8 cellular contexts compared by ENCODE assay signal in genomic region chr12:12723681-12724420, GRCh38. TPM values are rescaled to one million over a fixed set of nuclear protein-coding genes. Genes with fewer than 3 reads are reported as not detected.
DNase-seq lines count a peak whose midpoint lies in the region; ATAC-seq, FAIRE-seq and TF ChIP-seq lines count a peak whose summit lies in the region.

No MANE protein-coding gene starts in this region.

- H3K4me3 Mint-ChIP-seq in activated CD4-positive, alpha-beta T cell treated with anti-CD3 and anti-CD28 coated beads, Interleukin-2, amount 10 ng/mL, durations not matched to agents 24 days and 14 days = peak overlapping the region; percentile 85

- H2BK5ac ChIP-seq in H1 (ENCODE audit: low read depth, low read length) = no peak overlapping the region

- TF ChIP-seq RAD21 in H1 (IDR thresholded peaks at IDR 0.05 in 1 of 2, conservative IDR thresholded peaks at IDR 0.05 in 1 of 2; ENCODE audit: low read depth in 2 of 2, low read length in 2 of 2) = no peak

- H3K79me2 ChIP-seq in H1 (ENCODE audit: control insufficient read depth in 1 of 2, insufficient read depth in 2 of 2, low read length in 2 of 2) = peaks cover 2 to 17% of the 10 kb centered on the region in 2 experiments; a peak in 3 of 4 replicates

- H3K79me1 ChIP-seq in H1 (ENCODE audit: low read depth, low read length) = peaks cover 2% of the 10 kb centered on the region; the same call in 1 of the 2 replicates

- no peak overlapping the region for H2BK20ac ChIP-seq in H1 (ENCODE audit: low read length)

- intact Hi-C loops in activated CD4-positive, alpha-beta T cell treated with anti-CD3 and anti-CD28 coated beads, Interleukin-2, amount 10 ng/mL, durations not matched to agents 24 days and 14 days (cut with micrococcal nuclease) = loop anchor here (2.0 kb wide), 4 partner anchors 27 to 367 kb away; partner anchors contain the start of genes BORCS5 and GPR19

- peak overlapping the region; percentile 97 for H4K8ac ChIP-seq in H1 (ENCODE audit: extremely low read depth, insufficient read depth, low read length)

- no peak overlapping the region for H2AK5ac ChIP-seq in H1 (ENCODE audit: low read depth, low read length)

- H3K56ac ChIP-seq in H1 (replicated peaks; ENCODE audit: insufficient read length, low read depth, low read length) = no peak overlapping the region

- H2AFZ ChIP-seq in H1 (ENCODE audit: low read length) = peak overlapping the region; percentile 36; the same call in 1 of the 2 replicates

- H3K23me2 ChIP-seq in H1 (ENCODE audit: low read depth, low read length) = peaks cover 13% of the 10 kb centered on the region; the same call in 1 of the 2 replicates

- no peak for TF ChIP-seq CTCF in C4-2B (conservative IDR thresholded peaks at IDR 0.05)
- TF ChIP-seq CTCF in H1 (IDR thresholded peaks at IDR 0.05; ENCODE audit: control extremely low read depth in 1 of 3, insufficient read depth in 1 of 3, low read depth in 1 of 3, low read length in 3 of 3) = no peak
- TF ChIP-seq CTCF in thoracic aorta (IDR thresholded peaks at IDR 0.05) = no peak

- no peaks in the 10 kb centered on the region for H3K9me3 Mint-ChIP-seq in activated CD4-positive, alpha-beta T cell treated with anti-CD3 and anti-CD28 coated beads, Interleukin-2, amount 10 ng/mL, durations not matched to agents 24 days and 14 days

- no peak for TF ChIP-seq EP300 in H1 (IDR thresholded peaks at IDR 0.05; ENCODE audit: borderline replicate concordance in 1 of 2, low read depth in 2 of 2, low read length in 2 of 2)

- under 1% methylated on average over 89 of the region's 89 CpGs for WGBS in HUES64
- WGBS in H1 (ENCODE audit: extremely low coverage in 1 of 2, insufficient coverage in 1 of 2, insufficient read length in 1 of 2, insufficient replicate concordance in 2 of 2, low coverage in 1 of 2, low lambda C conversion rate in 2 of 2, missing lambda C conversion rate in 1 of 2), 2 experiments = 2% methylated on average over 39 of the region's 89 CpGs; no CpG with 5 or more reads in 1 of the 2 experiments

- peaks cover 62% of the 10 kb centered on the region for H3K36me3 Mint-ChIP-seq in activated CD4-positive, alpha-beta T cell treated with anti-CD3 and anti-CD28 coated beads, Interleukin-2, amount 10 ng/mL, durations not matched to agents 24 days and 14 days (ENCODE audit: low read depth)

- peak overlapping the region; percentile 72; the same call in 1 of the 2 replicates for H2BK15ac ChIP-seq in H1 (ENCODE audit: low read length)

- H3K27ac Mint-ChIP-seq in activated CD4-positive, alpha-beta T cell treated with anti-CD3 and anti-CD28 coated beads, Interleukin-2, amount 10 ng/mL, durations not matched to agents 24 days and 14 days = peak overlapping the region; percentile 97

- H4K20me1 ChIP-seq in H1 (replicated peaks in 1 of 2; ENCODE audit: control insufficient read depth in 1 of 2, insufficient read depth in 2 of 2, low read length in 2 of 2) = peaks cover 2 to 4% of the 10 kb centered on the region in 2 experiments

- H3K4me2 ChIP-seq in H1 (ENCODE audit: insufficient read depth in 1 of 2, low read depth in 2 of 2, low read length in 2 of 2) = peak overlapping the region; percentile 67 to 95

- CTCF ChIA-PET in H1 (lab: Charles Lee; ENCODE audit: partially characterized antibody) = interaction anchor here (1.3 kb wide), 1 partner anchor 13 kb away, joined by 4 read pairs; no protein-coding TSS in a partner anchor

- POLR2A ChIA-PET in H1 (lab: Charles Lee; ENCODE audit: partially characterized antibody) = interaction anchor here (0.6 to 4.5 kb wide), 11 partner anchors 10 to 457 kb away, joined by 3 to 51 read pairs (median 4); partner anchors contain the start of genes BORCS5 and LRP6

- no peak overlapping the region; the same call in 1 of the 2 replicates for H2BK12ac ChIP-seq in H1 (ENCODE audit: low read depth, low read length)

- H3K14ac ChIP-seq in H1 (ENCODE audit: insufficient read length) = no peak overlapping the region

- DNase-seq in activated CD4-positive, alpha-beta T cell treated with anti-CD3 and anti-CD28 coated beads, Interleukin-2, amount 10 ng/mL, durations not matched to agents 24 days and 14 days = peak; percentile 85
- DNase-seq in H1 (ENCODE audit: low read depth in 1 of 2, low spot score in 2 of 2) = peak in 1 of 2 experiments; percentile 71
- no peak for DNase-seq in thoracic aorta (ENCODE audit: low spot score)
- DNase-seq in NCI-H510A treated with DMSO at 0.1 percent for 48 hours (lab: John Stamatoyannopoulos, UW) = no peak

- FAIRE-seq in H1 (lab: Jason Lieb, UNC) = no peak

- peak overlapping the region; percentile 99 for H3K27ac ChIP-seq in C4-2B
- H3K27ac ChIP-seq in HUES64 (ENCODE audit: low read depth, low read length) = peak overlapping the region; percentile 98; the same call in 1 of the 2 replicates
- H3K27ac ChIP-seq in H1 (ENCODE audit: low read depth, low read length) = peak overlapping the region; percentile 88; the same call in 1 of the 2 replicates
- H3K27ac ChIP-seq in thoracic aorta = peak overlapping the region; percentile 93 to 99

- peaks cover 44% of the 10 kb centered on the region for H3K4me1 Mint-ChIP-seq in activated CD4-positive, alpha-beta T cell treated with anti-CD3 and anti-CD28 coated beads, Interleukin-2, amount 10 ng/mL, durations not matched to agents 24 days and 14 days

- H3K4me1 ChIP-seq in HUES64 (ENCODE audit: insufficient read depth, low read length) (peaks cover 30% of the 10 kb centered on the region), H1 (replicated peaks in 1 of 4; ENCODE audit: control insufficient read depth in 3 of 4, insufficient read depth in 4 of 4, low read length in 3 of 4) (peaks cover 0 to 8% (median 2%) of the 10 kb centered on the region in 4 experiments; a peak in 5 of 7 replicates), mononuclear cell (ENCODE audit: insufficient read depth, low read length) (peaks cover 52% of the 10 kb centered on the region), thoracic aorta (ENCODE audit: control insufficient read depth in 1 of 2, low read depth in 2 of 2) (peaks cover 40 to 52% of the 10 kb centered on the region in 2 donors)

- no peak for TF ChIP-seq POLR2A in H1 (IDR thresholded peaks at IDR 0.05; ENCODE audit: control extremely low read depth in 1 of 2, low read depth in 2 of 2, low read length in 2 of 2)

- H3K9ac ChIP-seq in HUES64 (ENCODE audit: low read depth, low read length) (peak overlapping the region; percentile 91), H1 (replicated peaks in 1 of 4; ENCODE audit: extremely low read depth in 1 of 4, low read depth in 3 of 4, low read length in 3 of 4) (peak overlapping the region; percentile 50 to 87 (median 82))

- peak overlapping the region; percentile 92 for H4K5ac ChIP-seq in H1 (ENCODE audit: insufficient read length, low read depth, low read length)

- H3K4ac ChIP-seq in H1 (replicated peaks; ENCODE audit: insufficient read length, low read depth, low read length) = peak overlapping the region; percentile 21

- H3K4me3 ChIP-seq in HUES64 (ENCODE audit: low read length) = peak overlapping the region; percentile 88
- H3K4me3 ChIP-seq in H1 (ENCODE audit: extremely low read depth in 1 of 4, insufficient read depth in 2 of 4, low read depth in 3 of 4, low read length in 4 of 4) = peak overlapping the region; percentile 74 to 98 (median 88)
- H3K4me3 ChIP-seq in mononuclear cell (ENCODE audit: low read length) = peak overlapping the region; percentile 88
- peak overlapping the region; percentile 89 for H3K4me3 ChIP-seq in thoracic aorta

- peaks cover 31% of the 10 kb centered on the region for H3K27me3 ChIP-seq in HUES64 (ENCODE audit: insufficient read depth, low read length)
- peaks cover 0 to 2% (median 0%) of the 10 kb centered on the region in 4 experiments; a peak in 1 of 7 replicates for H3K27me3 ChIP-seq in H1 (replicated peaks in 1 of 4; ENCODE audit: control insufficient read depth in 3 of 4, extremely low read depth in 1 of 4, insufficient read depth in 3 of 4, low read length in 3 of 4)
- no peaks in the 10 kb centered on the region for H3K27me3 ChIP-seq in mononuclear cell (ENCODE audit: insufficient read depth, low read length)
- H3K27me3 ChIP-seq in thoracic aorta (replicated peaks; ENCODE audit: insufficient read depth) = no peaks in the 10 kb centered on the region

- H4K91ac ChIP-seq in H1 (replicated peaks; ENCODE audit: insufficient read length, low read length) = peak overlapping the region; percentile 42

- H3K36me3 ChIP-seq in HUES64 (ENCODE audit: insufficient read depth, low read length) (peaks cover 34% of the 10 kb centered on the region), H1 (ENCODE audit: control insufficient read depth in 2 of 4, insufficient read depth in 4 of 4, low read length in 3 of 4) (peaks cover 0 to 38% (median 10%) of the 10 kb centered on the region in 4 experiments; a peak in 6 of 8 replicates), thoracic aorta (peaks cover 6% of the 10 kb centered on the region)

- peaks cover 3% of the 10 kb centered on the region for H3K27me3 Mint-ChIP-seq in activated CD4-positive, alpha-beta T cell treated with anti-CD3 and anti-CD28 coated beads, Interleukin-2, amount 10 ng/mL, durations not matched to agents 24 days and 14 days

- H2BK120ac ChIP-seq in H1 (replicated peaks; ENCODE audit: low read depth, low read length) = no peak overlapping the region

- H3K18ac ChIP-seq in H1 (ENCODE audit: extremely low read depth, low read length) = peak overlapping the region; percentile 97

- no peaks in the 10 kb centered on the region for H3K9me3 ChIP-seq in HUES64 (ENCODE audit: insufficient read depth, low read depth, low read length)
- no peaks in the 10 kb centered on the region for H3K9me3 ChIP-seq in H1 (ENCODE audit: insufficient read depth in 2 of 2, low read depth in 1 of 2, low read length in 1 of 2)
- H3K9me3 ChIP-seq in mononuclear cell (ENCODE audit: low read depth, low read length) = no peaks in the 10 kb centered on the region
- no peaks in the 10 kb centered on the region for H3K9me3 ChIP-seq in thoracic aorta

- ATAC-seq in thoracic aorta (ENCODE audit: insufficient number of reproducible peaks, low FRiP score, low read depth) = no peak
- no peak for ATAC-seq in GM18867 (IDR thresholded peaks at IDR 0.05; ENCODE audit: unreplicated experiment)

- no peak overlapping the region for H3K23ac ChIP-seq in H1 (ENCODE audit: insufficient read length)

RNA-seq across cellular contexts. Expression of gene CDKN1B, which starts 6.7 kb away (rescaled TPM):
- polyA plus RNA-seq in HUES64 (2013, experiment 1 of 2) = 12.7 TPM
- polyA plus RNA-seq in HUES64 (2013, experiment 2 of 2) = 19.9 TPM
- total RNA-seq in activated CD4-positive, alpha-beta T cell treated with anti-CD3 and anti-CD28 coated beads, Interleukin-2, amount 10 ng/mL, durations not matched to agents 24 days and 14 days = 47.4 and 48.5 TPM in 2 replicates
- total RNA-seq in H1 (2021; fragmentation: NEBNext Ultra II Directional; extraction: Animal tissue kit (Norgen Biotek cat#: 25700)) = 27.2 and 28.8 TPM in 2 replicates
- 6.5 and 9.4 TPM in 2 replicates for polyA plus RNA-seq in H1 (2011; rRNA removed)
- 11.1 TPM for polyA plus RNA-seq in H1 (2011; cell fraction: cytosol; rRNA removed)
- 9.4 TPM for polyA plus RNA-seq in H1 (2011; cell fraction: nucleus; rRNA removed)
- polyA plus RNA-seq in H1 (2012, experiment 1 of 2) = 14.5 to 18.1 TPM (median 17.0 TPM) in 4 replicates
- 8.3 TPM for polyA plus RNA-seq in H1 (2012, experiment 2 of 2)
- 15.1 TPM for polyA plus RNA-seq in H1 (2013, experiment 1 of 2)
- 14.9 TPM for polyA plus RNA-seq in H1 (2013, experiment 2 of 2)
- 4.2 and 6.1 TPM in 2 replicates for polyA minus RNA-seq in H1 (2011; rRNA and poly(A)+ RNA removed)
- 18.7 TPM for polyA minus RNA-seq in H1 (2011; cell fraction: cytosol; rRNA and poly(A)+ RNA removed)
- polyA minus RNA-seq in H1 (2011; cell fraction: nucleus; rRNA and poly(A)+ RNA removed) = 11.4 TPM
- total RNA-seq in mononuclear cell (268 TPM), thoracic aorta (10 to 100 TPM; 61.9 to 63.5 TPM)

RNA-seq across cellular contexts. Expression of gene GPR19, which starts 27.9 kb away (rescaled TPM):
- polyA plus RNA-seq in HUES64 (2013, experiment 1 of 2) = 14.3 TPM
- polyA plus RNA-seq in HUES64 (2013, experiment 2 of 2) = 17.4 TPM
- 9.4 and 12.1 TPM in 2 replicates for total RNA-seq in activated CD4-positive, alpha-beta T cell treated with anti-CD3 and anti-CD28 coated beads, Interleukin-2, amount 10 ng/mL, durations not matched to agents 24 days and 14 days
- total RNA-seq in H1 (2021; fragmentation: NEBNext Ultra II Directional; extraction: Animal tissue kit (Norgen Biotek cat#: 25700)) = 17.1 and 19.1 TPM in 2 replicates
- 10.9 and 19.3 TPM in 2 replicates for polyA plus RNA-seq in H1 (2011; rRNA removed)
- polyA plus RNA-seq in H1 (2011; cell fraction: cytosol; rRNA removed) = 13.2 TPM
- 9.3 TPM for polyA plus RNA-seq in H1 (2011; cell fraction: nucleus; rRNA removed)
- polyA plus RNA-seq in H1 (2012, experiment 1 of 2) = 12.8 to 15.4 TPM (median 14.3 TPM) in 4 replicates
- polyA plus RNA-seq in H1 (2012, experiment 2 of 2) = 2.7 TPM
- 20.5 TPM for polyA plus RNA-seq in H1 (2013, experiment 1 of 2)
- polyA plus RNA-seq in H1 (2013, experiment 2 of 2) = 21.2 TPM
- polyA minus RNA-seq in H1 (2011; rRNA and poly(A)+ RNA removed) = 27.4 and 30.6 TPM in 2 replicates
- polyA minus RNA-seq in H1 (2011; cell fraction: cytosol; rRNA and poly(A)+ RNA removed) = 6.8 TPM
- 21.1 TPM for polyA minus RNA-seq in H1 (2011; cell fraction: nucleus; rRNA and poly(A)+ RNA removed)
- total RNA-seq in mononuclear cell (0.73 TPM), thoracic aorta (under 1 TPM in 1 of 2 donors, not detected in 1; 0.35 TPM)
